In the genomic region with DNA sequence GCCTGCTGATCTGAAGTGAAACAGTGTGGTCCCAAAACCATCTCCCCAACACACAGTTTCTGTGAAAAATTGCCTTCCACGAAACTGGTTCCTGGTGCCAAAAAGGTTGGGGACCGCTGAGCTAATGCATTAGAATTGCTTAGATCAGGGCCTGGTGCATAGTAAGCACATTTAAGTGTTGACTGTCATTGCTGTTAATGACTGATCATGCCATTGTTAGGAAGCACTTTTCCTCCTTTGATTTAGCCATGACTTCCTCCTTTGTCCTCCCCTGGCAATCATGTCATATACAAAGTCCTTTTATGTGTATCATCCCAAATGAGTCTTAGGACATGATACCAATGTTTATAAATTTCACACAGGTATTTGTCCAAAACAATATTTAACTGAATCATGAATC, we compare ENCODE assay signal across 17 cellular contexts.
A peak's percentile ranks its signal among the peaks of the same experiment; 100 is the strongest.
DNase-seq lines count a peak whose midpoint lies in the region; ATAC-seq, FAIRE-seq and TF ChIP-seq lines count a peak whose summit lies in the region.
"Had no signal": no experiment of that assay in that cellular context is flagged by ENCODE, and none has a peak within 500 bp of the region (broad histone marks: within the 10 kb centered on the region; RNA-seq: fewer than 3 reads in every experiment).

No MANE protein-coding gene starts in this region.

- TF ChIP-seq CTCF in MM.1S (IDR thresholded peaks at IDR 0.05; ENCODE audit: low read length) (no peak), liver (IDR thresholded peaks at IDR 0.05; ENCODE audit: low read depth, low read length, missing input control) (no peak), colonic mucosa (IDR thresholded peaks at IDR 0.05) (no peak)

- H3K36me3 ChIP-seq in MM.1S (replicated peaks; ENCODE audit: insufficient read depth, low read length) (no peaks in the 10 kb centered on the region), liver (ENCODE audit: control insufficient read depth in 4 of 4, insufficient read depth in 3 of 4, low read depth in 1 of 4, low read length in 3 of 4) (no peaks in the 10 kb centered on the region), small intestine (ENCODE audit: control insufficient read depth in 2 of 2, insufficient read depth in 2 of 2, low read length in 2 of 2) (no peaks in the 10 kb centered on the region), colonic mucosa (no peaks in the 10 kb centered on the region)
- H3K36me3 ChIP-seq: BLaER1, HAP-1 had no signal

- peak overlapping the region; percentile 93; the same call in 1 of the 2 replicates for H3K4me2 ChIP-seq in MM.1S (ENCODE audit: low read depth, low read length)
- H3K4me2 ChIP-seq: BLaER1 had no signal

- DNase-seq in MM.1S (no peak), small intestine (no peak), NCI-H187 treated with DMSO at 0.1 percent for 48 hours (lab: John Stamatoyannopoulos, UW) (no peak), colonic mucosa (no peak)
- no peak for DNase-seq in stimulated activated naive CD8-positive, alpha-beta T cell treated with anti-CD3 and anti-CD28 coated beads, Interleukin-15, amount 100 ng/mL, for 72 hours
- DNase-seq: 8988T; Caco-2; CD8-positive, alpha-beta memory T cell; DND-41; GDM1; IMR-90 had no signal

- H3K27ac ChIP-seq in MM.1S (ENCODE audit: low read length) (no peak overlapping the region; the same call in 1 of the 2 replicates), liver (ENCODE audit: low read depth in 1 of 2, low read length in 2 of 2) (peak overlapping the region; percentile 57 to 71), small intestine (ENCODE audit: low read depth in 1 of 2, low read length in 1 of 2) (peak overlapping the region; percentile 74 to 82), colonic mucosa (no peak overlapping the region)
- H3K27ac ChIP-seq: BLaER1 had no signal

- no peaks in the 10 kb centered on the region for H3K9me3 Mint-ChIP-seq in stimulated activated naive CD8-positive, alpha-beta T cell treated with anti-CD3 and anti-CD28 coated beads, Interleukin-15, amount 100 ng/mL, for 72 hours
- H3K9me3 Mint-ChIP-seq: CD8-positive, alpha-beta memory T cell had no signal

- no peaks in the 10 kb centered on the region for H3K27me3 ChIP-seq in MM.1S (replicated peaks; ENCODE audit: insufficient read depth, low read length)
- no peaks in the 10 kb centered on the region for H3K27me3 ChIP-seq in liver (ENCODE audit: control insufficient read depth in 4 of 4, insufficient read depth in 4 of 4, low read length in 3 of 4)
- no peaks in the 10 kb centered on the region for H3K27me3 ChIP-seq in small intestine (ENCODE audit: control insufficient read depth in 2 of 2, insufficient read depth in 2 of 2, low read length in 2 of 2)
- H3K27me3 ChIP-seq in colonic mucosa: no peaks in the 10 kb centered on the region
- H3K27me3 ChIP-seq: BLaER1 had no signal

- no peaks in the 10 kb centered on the region for H4K20me1 ChIP-seq in MM.1S (ENCODE audit: insufficient read depth, low read length)
- H4K20me1 ChIP-seq: BLaER1 had no signal

- H3K9me2 ChIP-seq in MM.1S (replicated peaks; ENCODE audit: insufficient read depth, low read length): no peaks in the 10 kb centered on the region

- H2AFZ ChIP-seq in MM.1S (ENCODE audit: low read length): no peak overlapping the region

- no peaks in the 10 kb centered on the region for H3K79me2 ChIP-seq in MM.1S (ENCODE audit: low read length)

- no peak for TF ChIP-seq RAD21 in liver (IDR thresholded peaks at IDR 0.05)

- intact Hi-C loops in colonic mucosa (cut with DNase I): loop anchor here (5.0 kb wide), 1 partner anchor 125 kb away; no protein-coding TSS in a partner anchor

- FAIRE-seq in small intestine (lab: Jason Lieb, UNC): no peak
- FAIRE-seq: GM19239, H1 had no signal

- H3K27me3 Mint-ChIP-seq in stimulated activated naive CD8-positive, alpha-beta T cell treated with anti-CD3 and anti-CD28 coated beads, Interleukin-15, amount 100 ng/mL, for 72 hours: peaks cover 7% of the 10 kb centered on the region

- peaks cover 20% of the 10 kb centered on the region for H3K4me1 Mint-ChIP-seq in stimulated activated naive CD8-positive, alpha-beta T cell treated with anti-CD3 and anti-CD28 coated beads, Interleukin-15, amount 100 ng/mL, for 72 hours

- no peak overlapping the region for H3K27ac Mint-ChIP-seq in stimulated activated naive CD8-positive, alpha-beta T cell treated with anti-CD3 and anti-CD28 coated beads, Interleukin-15, amount 100 ng/mL, for 72 hours
- H3K27ac Mint-ChIP-seq: CD8-positive, alpha-beta memory T cell had no signal

- peaks cover 61% of the 10 kb centered on the region for H3K4me1 ChIP-seq in MM.1S (ENCODE audit: low read length)
- peaks cover 2 to 35% (median 29%) of the 10 kb centered on the region in 4 donors for H3K4me1 ChIP-seq in liver (ENCODE audit: control insufficient read depth in 4 of 4, insufficient read depth in 4 of 4, low read length in 3 of 4)
- H3K4me1 ChIP-seq in small intestine (ENCODE audit: control insufficient read depth in 2 of 2, insufficient read depth in 1 of 2, low read depth in 1 of 2, low read length in 1 of 2): peaks cover 0 to 2% of the 10 kb centered on the region in 2 donors
- H3K4me1 ChIP-seq in colonic mucosa: no peaks in the 10 kb centered on the region
- H3K4me1 ChIP-seq: HAP-1 had no signal

- WGBS in liver: 82% methylated on average over 2 of the region's 2 CpGs
- 63 to 76% (median 73%) methylated on average over 2 of the region's 2 CpGs for WGBS in small intestine, 3 donors

- H3K4me3 ChIP-seq in MM.1S (ENCODE audit: low read length) (no peak overlapping the region), liver (ENCODE audit: low read depth in 1 of 3, low read length in 3 of 3) (no peak overlapping the region), small intestine (ENCODE audit: low read depth in 1 of 2, low read length in 2 of 2) (no peak overlapping the region), colonic mucosa (no peak overlapping the region)
- H3K4me3 ChIP-seq: BLaER1, HAP-1 had no signal

- no peak overlapping the region for H3K4me3 Mint-ChIP-seq in stimulated activated naive CD8-positive, alpha-beta T cell treated with anti-CD3 and anti-CD28 coated beads, Interleukin-15, amount 100 ng/mL, for 72 hours
- H3K4me3 Mint-ChIP-seq: CD8-positive, alpha-beta memory T cell had no signal

- peak; percentile 53 for ATAC-seq in esophagus mucosa
- ATAC-seq in stimulated activated naive CD8-positive, alpha-beta T cell treated with anti-CD3 and anti-CD28 coated beads, Interleukin-15, amount 100 ng/mL, for 72 hours: no peak

- H3K9ac ChIP-seq in MM.1S (ENCODE audit: low read length): no peak overlapping the region
- no peak overlapping the region for H3K9ac ChIP-seq in liver (ENCODE audit: low read depth in 1 of 2, low read length in 2 of 2)
- H3K9ac ChIP-seq in colonic mucosa (ENCODE audit: low read depth in 2 of 2, low read length in 2 of 2): no peak overlapping the region
- H3K9ac ChIP-seq: BLaER1 had no signal

- no peaks in the 10 kb centered on the region for H3K9me3 ChIP-seq in MM.1S (replicated peaks; ENCODE audit: insufficient read depth, low read length)
- H3K9me3 ChIP-seq in liver (ENCODE audit: control insufficient read depth in 4 of 4, low read length in 3 of 4): no peaks in the 10 kb centered on the region
- no peaks in the 10 kb centered on the region for H3K9me3 ChIP-seq in small intestine (ENCODE audit: control insufficient read depth, low read depth)
- H3K9me3 ChIP-seq in colonic mucosa: no peaks in the 10 kb centered on the region
- H3K9me3 ChIP-seq: BLaER1, Caco-2, HAP-1 had no signal

- H3F3A ChIP-seq in MM.1S (ENCODE audit: insufficient read depth, low read length): peaks cover 48% of the 10 kb centered on the region

TF ChIP-seq in liver, 16 proteins besides CTCF, POLR2A, EP300 and RAD21:
- TF ChIP-seq FOXA2 (IDR thresholded peaks at IDR 0.05) (no peak), JUND (IDR thresholded peaks at IDR 0.05) (no peak), FOXA1 (IDR thresholded peaks at IDR 0.05) (no peak), NR2F2 (IDR thresholded peaks at IDR 0.05) (no peak), RXRA (IDR thresholded peaks at IDR 0.05) (no peak), YY1 (IDR thresholded peaks at IDR 0.05) (no peak), HNF4A (conservative IDR thresholded peaks at IDR 0.05) (no peak)
- TF ChIP-seq, protein P1, sequence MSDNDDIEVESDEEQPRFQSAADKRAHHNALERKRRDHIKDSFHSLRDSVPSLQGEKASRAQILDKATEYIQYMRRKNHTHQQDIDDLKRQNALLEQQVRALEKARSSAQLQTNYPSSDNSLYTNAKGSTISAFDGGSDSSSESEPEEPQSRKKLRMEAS (IDR thresholded peaks at IDR 0.05): no peak
- TF ChIP-seq, protein P2, sequence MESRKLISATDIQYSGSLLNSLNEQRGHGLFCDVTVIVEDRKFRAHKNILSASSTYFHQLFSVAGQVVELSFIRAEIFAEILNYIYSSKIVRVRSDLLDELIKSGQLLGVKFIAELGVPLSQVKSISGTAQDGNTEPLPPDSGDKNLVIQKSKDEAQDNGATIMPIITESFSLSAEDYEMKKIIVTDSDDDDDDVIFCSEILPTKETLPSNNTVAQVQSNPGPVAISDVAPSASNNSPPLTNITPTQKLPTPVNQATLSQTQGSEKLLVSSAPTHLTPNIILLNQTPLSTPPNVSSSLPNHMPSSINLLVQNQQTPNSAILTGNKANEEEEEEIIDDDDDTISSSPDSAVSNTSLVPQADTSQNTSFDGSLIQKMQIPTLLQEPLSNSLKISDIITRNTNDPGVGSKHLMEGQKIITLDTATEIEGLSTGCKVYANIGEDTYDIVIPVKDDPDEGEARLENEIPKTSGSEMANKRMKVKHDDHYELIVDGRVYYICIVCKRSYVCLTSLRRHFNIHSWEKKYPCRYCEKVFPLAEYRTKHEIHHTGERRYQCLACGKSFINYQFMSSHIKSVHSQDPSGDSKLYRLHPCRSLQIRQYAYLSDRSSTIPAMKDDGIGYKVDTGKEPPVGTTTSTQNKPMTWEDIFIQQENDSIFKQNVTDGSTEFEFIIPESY (IDR thresholded peaks at IDR 0.05): no peak
- TF ChIP-seq, protein P3, sequence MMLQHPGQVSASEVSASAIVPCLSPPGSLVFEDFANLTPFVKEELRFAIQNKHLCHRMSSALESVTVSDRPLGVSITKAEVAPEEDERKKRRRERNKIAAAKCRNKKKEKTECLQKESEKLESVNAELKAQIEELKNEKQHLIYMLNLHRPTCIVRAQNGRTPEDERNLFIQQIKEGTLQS (IDR thresholded peaks at IDR 0.05): no peak

Comparison
In these comparisons a context has a peak if more than half of its experiments do, and no peak if none do; other contexts are left out.
1. H3K27ac ChIP-seq: peak in liver (2 of 2) and small intestine (2 of 2); none in MM.1S (single experiment) and colonic mucosa (single experiment).